Comparison of ENCODE assay signal across 6 cellular contexts in genomic region chr11:134956461-134957209, GRCh38.
"Had no signal": no experiment of that assay in that cellular context is flagged by ENCODE, and none has a peak within 500 bp of the region (broad histone marks: within the 10 kb centered on the region; RNA-seq: fewer than 3 reads in every experiment).

No MANE protein-coding gene starts in this region.

- H3K4me3 Mint-ChIP-seq: GM23338, H9 had no signal

- H3K9me3 Mint-ChIP-seq: GM23338, H9 had no signal

- H3K4me3 ChIP-seq: GM23338, K562 had no signal

- DNase-seq: H9, HCEC 1CT, IMR-90 had no signal

- H3K27ac Mint-ChIP-seq: GM23338, H9 had no signal

- ATAC-seq: GM23338, K562 had no signal

- H3K27ac ChIP-seq: HL-60 had no signal
